9 cellular contexts compared by ENCODE assay signal in the genomic region with DNA sequence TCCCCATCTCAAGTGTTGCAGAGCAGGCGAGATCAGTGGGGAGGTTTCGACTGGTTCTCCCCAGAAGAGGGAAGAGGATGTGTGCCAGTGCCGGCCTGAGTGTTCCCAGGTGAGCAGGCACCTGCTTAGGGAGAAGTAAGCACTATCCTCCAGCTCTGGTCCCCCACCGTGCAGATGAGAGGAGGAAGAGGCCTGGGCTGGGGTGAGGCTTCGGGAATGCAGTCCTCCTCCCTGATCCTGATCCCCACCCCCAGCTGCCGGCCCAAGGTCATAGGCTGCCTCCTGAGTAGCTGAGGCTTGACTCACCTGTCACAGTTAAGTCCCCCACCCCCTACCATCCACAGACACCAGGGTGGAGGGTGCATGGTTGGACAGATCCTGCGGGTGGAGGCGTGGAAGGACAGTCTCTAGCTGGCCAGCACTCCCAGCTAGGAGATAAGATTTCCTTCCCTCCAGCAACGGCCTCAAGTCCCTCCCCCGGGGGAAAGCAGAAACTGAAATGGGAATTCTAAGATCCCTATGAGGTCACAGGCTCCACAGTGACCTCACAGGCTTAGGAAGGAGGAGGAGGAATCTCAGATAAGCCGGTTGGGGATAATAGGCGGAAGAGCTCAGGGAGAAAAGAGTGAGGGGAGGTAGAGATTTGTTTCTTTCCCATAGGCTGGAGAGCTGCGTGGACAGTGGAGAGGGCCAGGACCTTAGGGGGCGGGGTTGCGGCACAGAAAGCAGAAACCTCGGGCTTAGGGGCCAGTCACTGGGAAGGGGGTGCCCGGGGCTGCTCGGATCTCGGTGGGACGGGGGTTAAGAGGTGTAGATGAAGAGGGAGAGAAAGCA. TPM values are rescaled to one million over a fixed set of nuclear protein-coding genes. Genes with fewer than 3 reads are reported as not detected.
DNase-seq lines count a peak whose midpoint lies in the region; ATAC-seq and TF ChIP-seq lines count a peak whose summit lies in the region.
"Had no signal": no experiment of that assay in that cellular context is flagged by ENCODE, and none has a peak within 500 bp of the region (broad histone marks: within the 10 kb centered on the region; RNA-seq: fewer than 3 reads in every experiment).

No MANE protein-coding gene starts in this region.

- peaks cover 9% of the 10 kb centered on the region for H3K4me1 ChIP-seq in endodermal cell (ENCODE audit: control insufficient read depth, insufficient read depth, low read length)
- H3K4me1 ChIP-seq in mucosa of rectum (ENCODE audit: control insufficient read depth in 2 of 2, insufficient read depth in 2 of 2, low read length in 2 of 2), result peaks cover 21 to 30% of the 10 kb centered on the region in 2 donors
- no peaks in the 10 kb centered on the region for H3K4me1 ChIP-seq in aorta (ENCODE audit: control insufficient read depth in 1 of 2, insufficient read depth in 2 of 2, low read length in 2 of 2)

- WGBS in endodermal cell (ENCODE audit: insufficient coverage in 1 of 2, insufficient read length in 1 of 2), 2 experiments, result 4 to 14% methylated on average over 4 to 20 of the region's 20 CpGs
- WGBS in aorta, 2 donors, result 9 to 12% methylated on average over 20 of the region's 20 CpGs

- peak overlapping the region; percentile 96 for H3K27ac Mint-ChIP-seq in endodermal cell

- H3K27ac ChIP-seq in endodermal cell (ENCODE audit: low read depth, low read length) (peak overlapping the region; percentile 87), mucosa of rectum (ENCODE audit: low read depth in 2 of 2, low read length in 2 of 2) (peak overlapping the region; percentile 99), aorta (ENCODE audit: low read depth in 1 of 2, low read length in 2 of 2) (no peak overlapping the region)

- peaks cover 29% of the 10 kb centered on the region for H3K36me3 ChIP-seq in endodermal cell (ENCODE audit: control insufficient read depth, insufficient read depth, low read length)
- H3K36me3 ChIP-seq in mucosa of rectum (ENCODE audit: control insufficient read depth in 2 of 2, insufficient read depth in 2 of 2, low read length in 2 of 2), result peaks cover 25% of the 10 kb centered on the region in 2 donors
- peaks cover 0 to 7% of the 10 kb centered on the region in 2 donors for H3K36me3 ChIP-seq in aorta (ENCODE audit: control insufficient read depth in 1 of 2, insufficient read depth in 2 of 2, low read length in 1 of 2)

- peaks cover 6% of the 10 kb centered on the region for H3K36me3 Mint-ChIP-seq in endodermal cell (ENCODE audit: low read depth)

- intact Hi-C loops in Right ventricle myocardium superior (cut with DNase I), result no loop called here
- intact Hi-C loops in cardiac septum (cut with DNase I), result loop anchor here (5.0 kb wide), 2 partner anchors 87 to 107 kb away; a partner anchor contains a TSS
- intact Hi-C loops in aorta (cut with DNase I), result loop anchor here (2.0 to 5.0 kb wide), 3 partner anchors 28 to 102 kb away; a partner anchor contains a TSS

- DNase-seq in Right ventricle myocardium superior (peak; percentile 56), cardiac septum (ENCODE audit: low spot score) (no peak), RKO (ENCODE audit: low spot score) (peak; percentile 78), endodermal cell (peak; percentile 91), aorta (peak; percentile 56 to 78), NCI-H774 (lab: John Stamatoyannopoulos, UW) (no peak)

- H3K9me3 ChIP-seq in endodermal cell (ENCODE audit: control insufficient read depth, low read length) (no peaks in the 10 kb centered on the region), mucosa of rectum (ENCODE audit: control insufficient read depth in 2 of 2, low read length in 2 of 2) (no peaks in the 10 kb centered on the region), aorta (ENCODE audit: control insufficient read depth, low read length) (no peaks in the 10 kb centered on the region)

- ATAC-seq in Right ventricle myocardium superior (ENCODE audit: poor library complexity) (peak; percentile 0), aorta (ENCODE audit: low FRiP score) (no peak), HG03469 (IDR thresholded peaks at IDR 0.05; ENCODE audit: unreplicated experiment) (no peak)

- no peaks in the 10 kb centered on the region for H3K9me3 Mint-ChIP-seq in endodermal cell

- H3K27me3 ChIP-seq in endodermal cell (ENCODE audit: control insufficient read depth, insufficient read depth, low read length, poor library complexity, severe bottlenecking) (no peaks in the 10 kb centered on the region), mucosa of rectum (ENCODE audit: control insufficient read depth in 2 of 2, insufficient read depth in 2 of 2, low read length in 2 of 2) (no peaks in the 10 kb centered on the region), aorta (ENCODE audit: control insufficient read depth in 1 of 2, insufficient read depth in 2 of 2, low read length in 1 of 2) (no peaks in the 10 kb centered on the region)

- peak overlapping the region; percentile 89 for H3K4me3 Mint-ChIP-seq in endodermal cell

- no peak for TF ChIP-seq CTCF in endodermal cell (conservative IDR thresholded peaks at IDR 0.05)

- H3K9ac ChIP-seq in endodermal cell (ENCODE audit: extremely low read depth, low read length, poor library complexity, severe bottlenecking) (peak overlapping the region; percentile 87), mucosa of rectum (ENCODE audit: low read depth in 1 of 2, low read length in 2 of 2) (peak overlapping the region; percentile 88 to 96)

- peaks cover 2% of the 10 kb centered on the region for H3K27me3 Mint-ChIP-seq in endodermal cell (ENCODE audit: insufficient read depth)

- H3K4me1 Mint-ChIP-seq in endodermal cell, result peaks cover 32% of the 10 kb centered on the region

- H3K4me3 ChIP-seq in endodermal cell (ENCODE audit: low read length), result peak overlapping the region; percentile 94
- peak overlapping the region; percentile 91 to 97 for H3K4me3 ChIP-seq in mucosa of rectum (ENCODE audit: low read length in 2 of 2)
- peak overlapping the region; percentile 46 to 57 for H3K4me3 ChIP-seq in aorta (ENCODE audit: low read length in 2 of 2)

RNA-seq across cellular contexts. Expression of a gene that starts 1.0 kb away (rescaled TPM):
- total RNA-seq in Right ventricle myocardium superior, result 22.8 TPM
- 25.8 TPM for total RNA-seq in cardiac septum
- 10 to 100 TPM; 49.4 to 56.0 TPM for total RNA-seq in endodermal cell
- 50.6 TPM for polyA plus RNA-seq in endodermal cell (2013, experiment 1 of 2)
- 40.0 TPM for polyA plus RNA-seq in endodermal cell (2013, experiment 2 of 2)
- 10 to 100 TPM; 39.1 to 56.0 TPM for total RNA-seq in aorta
- polyA plus RNA-seq in aorta, result 10 to 100 TPM; 26.3 to 68.2 TPM

RNA-seq across cellular contexts. Expression of a gene that starts 1.2 kb away (rescaled TPM):
- total RNA-seq in Right ventricle myocardium superior, result 0.35 TPM
- 0.40 TPM for total RNA-seq in cardiac septum
- 1 to 10 TPM; 1.3 to 3.0 TPM for total RNA-seq in endodermal cell
- polyA plus RNA-seq in endodermal cell (2013, experiment 1 of 2), result 2.4 TPM
- 1.4 TPM for polyA plus RNA-seq in endodermal cell (2013, experiment 2 of 2)
- under 1 TPM in 1 of 2 donors, not detected in 1; 0.81 TPM for total RNA-seq in aorta
- 1 to 10 TPM in 1 of 2 donors, not detected in 1; 1.2 TPM for polyA plus RNA-seq in aorta

RNA-seq across cellular contexts. Expression of a gene that starts 11.2 kb away (rescaled TPM):
- total RNA-seq in Right ventricle myocardium superior (0.54 TPM), cardiac septum (not detected), endodermal cell (1 to 10 TPM; 5.8 to 6.3 TPM), aorta (1 to 10 TPM; 2.1 to 7.5 TPM)
- polyA plus RNA-seq in endodermal cell (2013, experiment 1 of 2), result 5.6 TPM
- polyA plus RNA-seq in endodermal cell (2013, experiment 2 of 2), result 4.6 TPM
- polyA plus RNA-seq in aorta, result 1 to 10 TPM in 1 of 2 donors, under 1 TPM in 1; 0.75 to 9.9 TPM
- total RNA-seq: lung microvascular endothelial cell had no signal

RNA-seq across cellular contexts. Expression of a gene that starts 17.3 kb away (rescaled TPM):
- 42.2 TPM for total RNA-seq in Right ventricle myocardium superior
- total RNA-seq in cardiac septum, result 39.5 TPM
- 10 to 100 TPM; 17.5 to 37.7 TPM for total RNA-seq in endodermal cell
- 47.4 TPM for polyA plus RNA-seq in endodermal cell (2013, experiment 1 of 2)
- 40.5 TPM for polyA plus RNA-seq in endodermal cell (2013, experiment 2 of 2)
- 100 to 1,000 TPM in 1 of 2 donors, 10 to 100 TPM in 1; 75.1 to 277 TPM for total RNA-seq in aorta
- polyA plus RNA-seq in aorta, result 100 to 1,000 TPM in 1 of 2 donors, 10 to 100 TPM in 1; 34.3 to 341 TPM
- total RNA-seq: lung microvascular endothelial cell had no signal

RNA-seq across cellular contexts. Expression of a gene that starts 27.4 kb away (rescaled TPM):
- total RNA-seq in Right ventricle myocardium superior, result 9.3 TPM
- 9.2 TPM for total RNA-seq in cardiac septum
- 10 to 100 TPM; 19.8 to 25.5 TPM for total RNA-seq in endodermal cell
- 33.1 TPM for polyA plus RNA-seq in endodermal cell (2013, experiment 1 of 2)
- polyA plus RNA-seq in endodermal cell (2013, experiment 2 of 2), result 32.4 TPM
- total RNA-seq in aorta, result 10 to 100 TPM; 15.1 to 19.1 TPM
- polyA plus RNA-seq in aorta, result 10 to 100 TPM; 14.0 to 33.0 TPM

Comparison
In these comparisons a context has a peak if more than half of its experiments do, and no peak if none do; other contexts are left out.
1. DNase-seq: peak in Right ventricle myocardium superior (single experiment), RKO (single experiment), endodermal cell (single experiment) and aorta (2 of 2); none in cardiac septum (single experiment) and NCI-H774 (single experiment).
2. H3K27ac ChIP-seq: peak in endodermal cell (single experiment) and mucosa of rectum (2 of 2); none in aorta (0 of 2).
3. Peak in every context shown above with its lines, with median percentiles within 50 percentile points of each other: H3K4me3 ChIP-seq.